1 cellular context compared by ENCODE assay signal in the genomic region with DNA sequence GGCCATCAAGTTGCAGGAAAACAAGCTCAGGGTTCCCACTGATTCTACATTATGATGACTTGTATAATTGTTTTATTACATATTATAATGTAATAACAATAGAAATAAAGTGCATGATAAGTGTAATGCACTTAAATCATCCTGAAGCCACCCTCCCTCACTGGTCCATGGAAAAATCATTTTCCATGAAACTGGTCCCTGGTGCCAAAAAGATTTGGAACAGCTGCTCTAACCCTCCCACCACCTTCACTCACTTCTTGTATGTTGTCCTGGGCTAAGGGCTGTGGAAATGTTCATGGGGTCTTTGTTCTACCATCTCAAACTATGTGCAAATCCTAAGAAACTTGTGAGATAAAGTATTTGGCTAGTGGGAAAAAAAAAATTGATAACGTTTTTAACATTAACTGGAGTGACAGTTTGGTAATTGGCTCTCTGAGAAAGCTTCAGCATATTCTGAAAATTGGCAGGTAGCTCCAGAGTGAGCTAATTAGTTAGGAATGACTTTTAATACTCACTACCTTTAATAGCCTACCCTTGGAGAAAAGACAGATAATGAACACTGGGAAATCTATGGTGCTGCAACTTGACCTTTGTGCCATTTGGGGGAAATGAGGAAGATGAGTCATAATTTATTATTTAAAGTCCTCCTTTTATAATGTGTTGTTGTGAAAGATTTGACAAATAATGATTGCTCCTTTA.
TF ChIP-seq lines count a peak whose summit lies in the region.

No MANE protein-coding gene starts in this region.

TF ChIP-seq in HCT116, 20 proteins besides CTCF, POLR2A, EP300 and RAD21:
- TF ChIP-seq SRF (IDR thresholded peaks at IDR 0.05; ENCODE audit: low read depth) (peak; percentile 30; the same call in 1 of the 2 replicates), SIN3A (IDR thresholded peaks at IDR 0.05; ENCODE audit: low read depth) (no peak), ZFX (IDR thresholded peaks at IDR 0.05) (no peak), FOSL1 (IDR thresholded peaks at IDR 0.05; ENCODE audit: low read depth) (peak; percentile 78), EGR1 (IDR thresholded peaks at IDR 0.05; ENCODE audit: low read depth) (no peak), TCF7L2 (IDR thresholded peaks at IDR 0.05; ENCODE audit: borderline replicate concordance, extremely low read depth, insufficient read depth, insufficient read length) (no peak), SP1 (IDR thresholded peaks at IDR 0.05; ENCODE audit: low read depth) (peak; percentile 55), YY1 (IDR thresholded peaks at IDR 0.05; ENCODE audit: extremely low read depth, insufficient replicate concordance, low read depth, low read length) (no peak), EZH2phosphoT487 (IDR thresholded peaks at IDR 0.05; ENCODE audit: borderline replicate concordance) (no peak), EZH2 (IDR thresholded peaks at IDR 0.05) (no peak), CEBPB (IDR thresholded peaks at IDR 0.05; ENCODE audit: low read depth) (peak; percentile 78), CBX3 (IDR thresholded peaks at IDR 0.05; ENCODE audit: low read depth) (no peak), POLR2AphosphoS5 (IDR thresholded peaks at IDR 0.05; ENCODE audit: low read depth, low read length) (no peak), ELF1 (IDR thresholded peaks at IDR 0.05; ENCODE audit: borderline replicate concordance, low read depth) (no peak), JUND (IDR thresholded peaks at IDR 0.05) (peak; percentile 76), ZNF274 (IDR thresholded peaks at IDR 0.05; ENCODE audit: low read depth, low read length) (no peak)
- TF ChIP-seq, protein P1, sequence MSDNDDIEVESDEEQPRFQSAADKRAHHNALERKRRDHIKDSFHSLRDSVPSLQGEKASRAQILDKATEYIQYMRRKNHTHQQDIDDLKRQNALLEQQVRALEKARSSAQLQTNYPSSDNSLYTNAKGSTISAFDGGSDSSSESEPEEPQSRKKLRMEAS (IDR thresholded peaks at IDR 0.05), result no peak
- TF ChIP-seq, protein P2, sequence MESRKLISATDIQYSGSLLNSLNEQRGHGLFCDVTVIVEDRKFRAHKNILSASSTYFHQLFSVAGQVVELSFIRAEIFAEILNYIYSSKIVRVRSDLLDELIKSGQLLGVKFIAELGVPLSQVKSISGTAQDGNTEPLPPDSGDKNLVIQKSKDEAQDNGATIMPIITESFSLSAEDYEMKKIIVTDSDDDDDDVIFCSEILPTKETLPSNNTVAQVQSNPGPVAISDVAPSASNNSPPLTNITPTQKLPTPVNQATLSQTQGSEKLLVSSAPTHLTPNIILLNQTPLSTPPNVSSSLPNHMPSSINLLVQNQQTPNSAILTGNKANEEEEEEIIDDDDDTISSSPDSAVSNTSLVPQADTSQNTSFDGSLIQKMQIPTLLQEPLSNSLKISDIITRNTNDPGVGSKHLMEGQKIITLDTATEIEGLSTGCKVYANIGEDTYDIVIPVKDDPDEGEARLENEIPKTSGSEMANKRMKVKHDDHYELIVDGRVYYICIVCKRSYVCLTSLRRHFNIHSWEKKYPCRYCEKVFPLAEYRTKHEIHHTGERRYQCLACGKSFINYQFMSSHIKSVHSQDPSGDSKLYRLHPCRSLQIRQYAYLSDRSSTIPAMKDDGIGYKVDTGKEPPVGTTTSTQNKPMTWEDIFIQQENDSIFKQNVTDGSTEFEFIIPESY (IDR thresholded peaks at IDR 0.05; ENCODE audit: extremely low read depth, insufficient replicate concordance, low read length), result no peak
- TF ChIP-seq, protein P3, sequence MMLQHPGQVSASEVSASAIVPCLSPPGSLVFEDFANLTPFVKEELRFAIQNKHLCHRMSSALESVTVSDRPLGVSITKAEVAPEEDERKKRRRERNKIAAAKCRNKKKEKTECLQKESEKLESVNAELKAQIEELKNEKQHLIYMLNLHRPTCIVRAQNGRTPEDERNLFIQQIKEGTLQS (IDR thresholded peaks at IDR 0.05), result no peak
- TF ChIP-seq, protein P4, sequence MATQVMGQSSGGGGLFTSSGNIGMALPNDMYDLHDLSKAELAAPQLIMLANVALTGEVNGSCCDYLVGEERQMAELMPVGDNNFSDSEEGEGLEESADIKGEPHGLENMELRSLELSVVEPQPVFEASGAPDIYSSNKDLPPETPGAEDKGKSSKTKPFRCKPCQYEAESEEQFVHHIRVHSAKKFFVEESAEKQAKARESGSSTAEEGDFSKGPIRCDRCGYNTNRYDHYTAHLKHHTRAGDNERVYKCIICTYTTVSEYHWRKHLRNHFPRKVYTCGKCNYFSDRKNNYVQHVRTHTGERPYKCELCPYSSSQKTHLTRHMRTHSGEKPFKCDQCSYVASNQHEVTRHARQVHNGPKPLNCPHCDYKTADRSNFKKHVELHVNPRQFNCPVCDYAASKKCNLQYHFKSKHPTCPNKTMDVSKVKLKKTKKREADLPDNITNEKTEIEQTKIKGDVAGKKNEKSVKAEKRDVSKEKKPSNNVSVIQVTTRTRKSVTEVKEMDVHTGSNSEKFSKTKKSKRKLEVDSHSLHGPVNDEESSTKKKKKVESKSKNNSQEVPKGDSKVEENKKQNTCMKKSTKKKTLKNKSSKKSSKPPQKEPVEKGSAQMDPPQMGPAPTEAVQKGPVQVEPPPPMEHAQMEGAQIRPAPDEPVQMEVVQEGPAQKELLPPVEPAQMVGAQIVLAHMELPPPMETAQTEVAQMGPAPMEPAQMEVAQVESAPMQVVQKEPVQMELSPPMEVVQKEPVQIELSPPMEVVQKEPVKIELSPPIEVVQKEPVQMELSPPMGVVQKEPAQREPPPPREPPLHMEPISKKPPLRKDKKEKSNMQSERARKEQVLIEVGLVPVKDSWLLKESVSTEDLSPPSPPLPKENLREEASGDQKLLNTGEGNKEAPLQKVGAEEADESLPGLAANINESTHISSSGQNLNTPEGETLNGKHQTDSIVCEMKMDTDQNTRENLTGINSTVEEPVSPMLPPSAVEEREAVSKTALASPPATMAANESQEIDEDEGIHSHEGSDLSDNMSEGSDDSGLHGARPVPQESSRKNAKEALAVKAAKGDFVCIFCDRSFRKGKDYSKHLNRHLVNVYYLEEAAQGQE (IDR thresholded peaks at IDR 0.05; ENCODE audit: low read depth), result no peak
TF ChIP-seq in HCT116: peak in this region for 5.
